In genomic region chr4:143185253-143186107, GRCh38 we compare ENCODE assay signal across 8 cellular contexts. TPM values are rescaled to one million over a fixed set of nuclear protein-coding genes. Genes with fewer than 3 reads are reported as not detected.
A peak's percentile ranks its signal among the peaks of the same experiment; 100 is the strongest.
DNase-seq lines count a peak whose midpoint lies in the region; ATAC-seq lines count a peak whose summit lies in the region.

No MANE protein-coding gene starts in this region.

- no peaks in the 10 kb centered on the region for H3K9me3 Mint-ChIP-seq in activated naive CD8-positive, alpha-beta T cell treated with anti-CD3 and anti-CD28 coated beads, Interleukin-2, amount 10 ng/mL, durations not matched to agents 7 days and 5 days

- peaks cover 37% of the 10 kb centered on the region for H3K4me1 Mint-ChIP-seq in activated naive CD8-positive, alpha-beta T cell treated with anti-CD3 and anti-CD28 coated beads, Interleukin-2, amount 10 ng/mL, durations not matched to agents 7 days and 5 days

- peaks cover 21% of the 10 kb centered on the region for H3K36me3 Mint-ChIP-seq in activated naive CD8-positive, alpha-beta T cell treated with anti-CD3 and anti-CD28 coated beads, Interleukin-2, amount 10 ng/mL, durations not matched to agents 7 days and 5 days

- H3K4me3 Mint-ChIP-seq in activated naive CD8-positive, alpha-beta T cell treated with anti-CD3 and anti-CD28 coated beads, Interleukin-2, amount 10 ng/mL, durations not matched to agents 7 days and 5 days = peak overlapping the region; percentile 88

- peak overlapping the region; percentile 92 for H3K27ac Mint-ChIP-seq in activated naive CD8-positive, alpha-beta T cell treated with anti-CD3 and anti-CD28 coated beads, Interleukin-2, amount 10 ng/mL, durations not matched to agents 7 days and 5 days

- DNase-seq in NCI-H146 (lab: John Stamatoyannopoulos, UW) = peak; percentile 49
- no peak for DNase-seq in NCI-H146 treated with DMSO at 0.1 percent for 48 hours (lab: John Stamatoyannopoulos, UW; ENCODE audit: unreplicated experiment)
- DNase-seq in Jurkat, Clone E6-1 (ENCODE audit: low read depth, low spot score) = no peak
- DNase-seq in activated naive CD8-positive, alpha-beta T cell treated with anti-CD3 and anti-CD28 coated beads, Interleukin-2, amount 10 ng/mL, durations not matched to agents 7 days and 5 days = no peak
- DNase-seq in hepatic stellate cell (ENCODE audit: low spot score) = peak; percentile 7
- DNase-seq in sciatic nerve (ENCODE audit: low spot score) = peak; percentile 64
- no peak for DNase-seq in NCI-H1105 (lab: John Stamatoyannopoulos, UW)

- no peaks in the 10 kb centered on the region for H3K27me3 Mint-ChIP-seq in activated naive CD8-positive, alpha-beta T cell treated with anti-CD3 and anti-CD28 coated beads, Interleukin-2, amount 10 ng/mL, durations not matched to agents 7 days and 5 days

- intact Hi-C loops in sciatic nerve (cut with DNase I) = no loop called here

- peak; percentile 17 for ATAC-seq in GM21786 (IDR thresholded peaks at IDR 0.05; ENCODE audit: unreplicated experiment)
- peak; percentile 18 for ATAC-seq in activated naive CD8-positive, alpha-beta T cell treated with anti-CD3 and anti-CD28 coated beads, Interleukin-2, amount 10 ng/mL, durations not matched to agents 7 days and 5 days (ENCODE audit: low read depth)
- peak; percentile 11 for ATAC-seq in sciatic nerve

- H3K4me3 ChIP-seq in Jurkat, Clone E6-1 (ENCODE audit: low read length) = peak overlapping the region; percentile 88

- POLR2A ChIA-PET in activated naive CD8-positive, alpha-beta T cell treated with anti-CD3 and anti-CD28 coated beads, Interleukin-2, amount 10 ng/mL, durations not matched to agents 7 days and 5 days (lab: Charles Lee) = interaction anchor here (1.0 to 1.8 kb wide), 2 partner anchors 327 to 328 kb away, joined by 7 to 8 read pairs; partner anchors contain the start of gene SMARCA5

RNA-seq across cellular contexts. Expression of gene USP38, which starts 0.8 kb away (rescaled TPM):
- polyA plus RNA-seq in Jurkat, Clone E6-1 (2012; ENCODE audit: insufficient read depth, insufficient read length) = 12.4 TPM
- total RNA-seq in activated naive CD8-positive, alpha-beta T cell treated with anti-CD3 and anti-CD28 coated beads, Interleukin-2, amount 10 ng/mL, durations not matched to agents 7 days and 5 days = 10 to 100 TPM; 23.7 to 24.2 TPM
- total RNA-seq in sciatic nerve = 16.2 TPM

Comparison
In these comparisons a context has a peak if more than half of its experiments do, and no peak if none do; other contexts are left out.
1. DNase-seq: peak in NCI-H146 (single experiment), hepatic stellate cell (single experiment) and sciatic nerve (single experiment); none in NCI-H146 treated with DMSO at 0.1 percent for 48 hours (single experiment), Jurkat, Clone E6-1 (single experiment), activated naive CD8-positive, alpha-beta T cell treated with anti-CD3 and anti-CD28 coated beads, Interleukin-2, amount 10 ng/mL, durations not matched to agents 7 days and 5 days (single experiment) and NCI-H1105 (single experiment).
2. Peak in every context shown above with its lines, with median percentiles within 50 percentile points of each other: ATAC-seq.